In the genomic region with DNA sequence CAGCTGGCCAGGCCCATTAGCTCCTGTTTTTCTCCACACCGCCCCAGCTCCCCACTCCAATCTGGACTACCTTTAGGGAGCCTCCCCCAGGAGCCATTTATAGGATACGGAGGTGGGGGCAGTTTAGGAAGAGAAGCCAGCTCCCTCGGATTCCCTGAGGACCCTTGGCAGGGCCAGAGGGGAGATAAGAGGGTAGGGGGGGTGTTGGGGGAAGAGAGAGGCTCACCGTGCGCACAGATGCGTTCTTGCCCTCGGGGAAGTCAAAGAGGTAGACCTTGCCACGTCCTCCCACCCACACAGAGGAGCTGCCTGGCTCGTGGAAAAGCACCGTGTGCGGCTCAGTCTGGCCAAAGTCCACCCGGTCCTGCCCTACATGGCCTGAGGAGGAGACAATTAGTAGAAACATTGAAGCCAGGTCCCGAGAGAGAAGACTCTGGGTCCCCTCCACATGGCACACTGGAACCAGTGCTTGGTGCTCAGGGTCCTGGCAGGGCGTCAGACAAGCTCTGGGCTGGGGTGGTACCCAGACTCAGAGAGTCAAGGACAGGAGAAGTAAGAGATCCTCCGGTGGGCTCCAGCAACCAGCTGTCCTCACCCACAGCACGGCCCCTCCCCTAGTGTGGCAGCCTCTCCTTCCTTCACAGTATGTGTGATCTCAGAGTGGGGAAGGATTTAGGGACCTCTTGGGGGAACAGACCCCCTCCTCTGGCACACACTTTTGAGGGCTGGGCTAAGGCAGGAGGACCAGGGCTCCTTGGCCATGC, we compare ENCODE assay signal across 15 cellular contexts. TPM values are rescaled to one million over a fixed set of nuclear protein-coding genes. Genes with fewer than 3 reads are reported as not detected.
DNase-seq lines count a peak whose midpoint lies in the region; ATAC-seq and TF ChIP-seq lines count a peak whose summit lies in the region.
"Had no signal": no experiment of that assay in that cellular context is flagged by ENCODE, and none has a peak within 500 bp of the region (broad histone marks: within the 10 kb centered on the region; RNA-seq: fewer than 3 reads in every experiment).

No MANE protein-coding gene starts in this region.

- peak overlapping the region; percentile 33 for H3K4me2 ChIP-seq in hepatocyte
- H3K4me2 ChIP-seq: A549 had no signal

- ATAC-seq in activated B cell treated with CpG ODN at 0.5 μM for 24 hours (ENCODE audit: low read depth) (no peak), HG03175 (IDR thresholded peaks at IDR 0.05; ENCODE audit: unreplicated experiment) (no peak)
- ATAC-seq in stimulated activated naive B cell treated with anti-CD40 and anti-IgM and Interleukin-4, amounts not matched to agents 10 μg/mL and 1 μg/mL and 100 μg/mL, for 72 hours (replicated peaks): no peak
- ATAC-seq: A549, mucosa of descending colon, WTC11 had no signal

- intact Hi-C loops in activated B cell treated with CpG ODN at 0.5 μM for 24 hours (cut with micrococcal nuclease): no loop called here

- H2AFZ ChIP-seq in hepatocyte: no peak overlapping the region

- peaks cover 77% of the 10 kb centered on the region for H3K4me1 Mint-ChIP-seq in activated B cell treated with CpG ODN at 0.5 μM for 24 hours
- peaks cover 82 to 100% of the 10 kb centered on the region in 2 donors for H3K4me1 Mint-ChIP-seq in stimulated activated naive B cell treated with anti-CD40 and anti-IgM and Interleukin-4, amounts not matched to agents 10 μg/mL and 1 μg/mL and 100 μg/mL, for 72 hours

- H3K4me1 ChIP-seq in hepatocyte (ENCODE audit: insufficient read depth): peaks cover 14% of the 10 kb centered on the region

- H3K27ac Mint-ChIP-seq in activated B cell treated with CpG ODN at 0.5 μM for 24 hours: peak overlapping the region; percentile 50
- peak overlapping the region; percentile 87 for H3K27ac Mint-ChIP-seq in stimulated activated naive B cell treated with anti-CD40 and anti-IgM and Interleukin-4, amounts not matched to agents 10 μg/mL and 1 μg/mL and 100 μg/mL, for 72 hours
- H3K27ac Mint-ChIP-seq: progenitor cell of endocrine pancreas, WTC11 had no signal

- no peaks in the 10 kb centered on the region for H3K79me2 ChIP-seq in hepatocyte

- H3K4me3 Mint-ChIP-seq in activated B cell treated with CpG ODN at 0.5 μM for 24 hours: no peak overlapping the region
- peak overlapping the region; percentile 70 to 72 for H3K4me3 Mint-ChIP-seq in stimulated activated naive B cell treated with anti-CD40 and anti-IgM and Interleukin-4, amounts not matched to agents 10 μg/mL and 1 μg/mL and 100 μg/mL, for 72 hours
- H3K4me3 Mint-ChIP-seq: WTC11 had no signal

- TF ChIP-seq CTCF in activated B cell treated with CpG ODN at 0.5 μM for 24 hours (IDR thresholded peaks at IDR 0.05) (no peak), hepatocyte (IDR thresholded peaks at IDR 0.05; ENCODE audit: poor library complexity) (no peak)

- H3K27ac ChIP-seq in hepatocyte: no peak overlapping the region
- H3K27ac ChIP-seq: A549, suprapubic skin had no signal

- POLR2A ChIA-PET in activated B cell treated with CpG ODN at 0.5 μM for 24 hours (lab: Charles Lee): interaction anchor here (0.7 to 1.7 kb wide), 5 partner anchors 9 to 35 kb away, joined by 3 to 11 read pairs (median 3); no protein-coding TSS in a partner anchor

- H3K36me3 ChIP-seq in hepatocyte (replicated peaks; ENCODE audit: insufficient read depth, low read depth): no peaks in the 10 kb centered on the region
- H3K36me3 ChIP-seq: suprapubic skin had no signal

- no peak overlapping the region for H3K4me3 ChIP-seq in hepatocyte
- H3K4me3 ChIP-seq: A549, mucosa of descending colon, suprapubic skin had no signal

- CTCF ChIA-PET in activated B cell treated with CpG ODN at 0.5 μM for 24 hours (lab: Charles Lee): interaction anchor here (1.9 kb wide), 1 partner anchor 36 kb away, joined by 4 read pairs; no protein-coding TSS in a partner anchor

- WGBS in hepatocyte (ENCODE audit: low lambda C conversion rate, missing lambda C conversion rate): 69% methylated on average over 13 of the region's 16 CpGs

- no peaks in the 10 kb centered on the region for H3K9me2 ChIP-seq in hepatocyte (replicated peaks; ENCODE audit: insufficient read depth)

- peaks cover 81% of the 10 kb centered on the region for H3K36me3 Mint-ChIP-seq in activated B cell treated with CpG ODN at 0.5 μM for 24 hours (ENCODE audit: low read depth)
- peaks cover 89 to 94% of the 10 kb centered on the region in 2 donors for H3K36me3 Mint-ChIP-seq in stimulated activated naive B cell treated with anti-CD40 and anti-IgM and Interleukin-4, amounts not matched to agents 10 μg/mL and 1 μg/mL and 100 μg/mL, for 72 hours

- DNase-seq in activated CD8-positive, alpha-beta memory T cell treated with anti-CD3 and anti-CD28 coated beads, Interleukin-2, amount 50 U/mL, for 4 hours: peak; percentile 16
- DNase-seq in activated CD8-positive, alpha-beta memory T cell treated with anti-CD3 and anti-CD28 coated beads for 24 hours: no peak
- DNase-seq in activated B cell treated with CpG ODN at 0.5 μM for 24 hours (no peak), hepatocyte (ENCODE audit: low spot score) (peak; percentile 44), NCI-H345 (lab: John Stamatoyannopoulos, UW) (no peak)
- DNase-seq in stimulated activated naive B cell treated with anti-CD40 and anti-IgM and Interleukin-4, amounts not matched to agents 10 μg/mL and 1 μg/mL and 100 μg/mL, for 72 hours: no peak
- DNase-seq in NK-92 treated with Interleukin-12 subunit alpha and Interleukin-12 subunit beta, amount 100 ng/mL, for 24 hours (lab: John Stamatoyannopoulos, UW): no peak
- DNase-seq: mucosa of descending colon, NCI-H187, NCI-H524 had no signal

- H3K27me3 Mint-ChIP-seq in activated B cell treated with CpG ODN at 0.5 μM for 24 hours: no peaks in the 10 kb centered on the region
- no peaks in the 10 kb centered on the region for H3K27me3 Mint-ChIP-seq in stimulated activated naive B cell treated with anti-CD40 and anti-IgM and Interleukin-4, amounts not matched to agents 10 μg/mL and 1 μg/mL and 100 μg/mL, for 72 hours
- H3K27me3 Mint-ChIP-seq: progenitor cell of endocrine pancreas had no signal

- H3K27me3 ChIP-seq in hepatocyte: no peaks in the 10 kb centered on the region
- H3K27me3 ChIP-seq: suprapubic skin had no signal

- H3K9me3 ChIP-seq in hepatocyte (ENCODE audit: low read depth): no peaks in the 10 kb centered on the region
- H3K9me3 ChIP-seq: A549, mucosa of descending colon, suprapubic skin had no signal

- no peaks in the 10 kb centered on the region for H3K9me3 Mint-ChIP-seq in activated B cell treated with CpG ODN at 0.5 μM for 24 hours
- H3K9me3 Mint-ChIP-seq in stimulated activated naive B cell treated with anti-CD40 and anti-IgM and Interleukin-4, amounts not matched to agents 10 μg/mL and 1 μg/mL and 100 μg/mL, for 72 hours: no peaks in the 10 kb centered on the region
- H3K9me3 Mint-ChIP-seq: WTC11 had no signal

- H4K20me1 ChIP-seq in hepatocyte (ENCODE audit: insufficient read depth, poor library complexity, severe bottlenecking): no peaks in the 10 kb centered on the region

RNA-seq across cellular contexts. Expression of gene SEMA7A, which starts 15.0 kb away (rescaled TPM):
- total RNA-seq in activated B cell treated with CpG ODN at 0.5 μM for 24 hours: 159 and 178 TPM in 2 replicates
- total RNA-seq in hepatocyte: 9.5 and 12.0 TPM in 2 replicates
- 2.4 and 4.6 TPM in 2 replicates for polyA plus RNA-seq in hepatocyte

RNA-seq across cellular contexts. Expression of gene UBL7, which starts 42.2 kb away (rescaled TPM):
- total RNA-seq in activated B cell treated with CpG ODN at 0.5 μM for 24 hours (40.6 and 48.8 TPM in 2 replicates), hepatocyte (39.2 and 54.6 TPM in 2 replicates)
- polyA plus RNA-seq in hepatocyte: 50.9 and 60.2 TPM in 2 replicates

RNA-seq across cellular contexts. Expression of gene CYP11A1, which starts 51.3 kb away (rescaled TPM):
- not detected in 2 replicates for total RNA-seq in activated B cell treated with CpG ODN at 0.5 μM for 24 hours
- 0.80 and 2.4 TPM in 2 replicates for total RNA-seq in hepatocyte
- polyA plus RNA-seq in hepatocyte: 1.5 and 2.6 TPM in 2 replicates

Comparison
In these comparisons a context has a peak if more than half of its experiments do, and no peak if none do; other contexts are left out.
1. DNase-seq: peak in activated CD8-positive, alpha-beta memory T cell treated with anti-CD3 and anti-CD28 coated beads, Interleukin-2, amount 50 U/mL, for 4 hours (single experiment) and hepatocyte (single experiment); none in activated CD8-positive, alpha-beta memory T cell treated with anti-CD3 and anti-CD28 coated beads for 24 hours (single experiment), activated B cell treated with CpG ODN at 0.5 μM for 24 hours (single experiment), stimulated activated naive B cell treated with anti-CD40 and anti-IgM and Interleukin-4, amounts not matched to agents 10 μg/mL and 1 μg/mL and 100 μg/mL, for 72 hours (single experiment), NCI-H345 (single experiment) and NK-92 treated with Interleukin-12 subunit alpha and Interleukin-12 subunit beta, amount 100 ng/mL, for 24 hours (single experiment).
2. RNA of gene SEMA7A, which starts 15.0 kb away (total RNA-seq): 159 to 178 TPM in activated B cell treated with CpG ODN at 0.5 μM for 24 hours; 9.5 to 12.0 TPM in hepatocyte; every median in the first group is over 10 times any median in the second.